28 cellular contexts compared by ENCODE assay signal in the genomic region with DNA sequence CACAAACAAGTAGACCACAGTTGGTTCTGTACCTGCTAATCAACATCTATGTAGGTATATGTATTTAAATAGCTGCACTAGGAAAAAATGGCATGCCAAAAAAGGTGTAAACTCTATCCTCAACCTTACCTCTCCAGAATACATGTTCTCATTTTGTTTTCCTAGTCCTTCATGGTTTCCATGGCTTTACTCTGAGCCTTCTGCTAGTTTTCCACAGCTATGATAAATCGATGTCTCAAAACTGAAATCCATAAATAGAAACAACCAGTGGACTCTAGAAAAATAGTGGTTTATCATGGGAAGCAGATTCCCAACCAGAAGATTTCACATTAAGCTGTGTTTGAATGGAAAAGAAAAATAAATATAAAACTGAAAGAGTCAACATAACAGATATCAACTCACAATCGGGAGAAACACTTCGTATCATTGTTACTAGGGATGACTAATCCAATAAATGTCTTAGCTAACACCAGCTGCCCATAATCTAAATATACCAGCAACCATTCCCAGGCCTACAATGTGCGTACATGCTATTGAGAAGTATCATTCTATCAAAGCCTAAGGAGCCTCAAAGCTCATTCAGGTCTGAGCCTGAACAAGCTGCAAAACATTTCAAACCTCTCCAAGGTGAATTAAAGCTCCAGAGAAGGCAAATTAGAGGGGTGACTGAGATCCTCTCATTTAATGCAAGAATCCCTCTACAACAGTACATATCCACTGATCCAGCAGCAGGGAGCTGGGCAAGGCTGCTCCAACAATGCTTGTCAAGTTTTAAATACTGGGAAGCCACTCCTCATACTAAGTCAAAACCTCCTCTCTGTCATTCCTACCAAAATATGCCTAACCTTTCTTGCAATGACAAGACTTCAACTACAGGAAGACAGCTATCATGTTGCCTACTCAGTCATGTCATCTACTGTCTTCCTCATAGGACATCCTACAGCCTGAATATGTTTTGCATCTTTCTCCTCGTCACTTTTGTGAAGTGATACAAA.
DNase-seq lines count a peak whose midpoint lies in the region; TF ChIP-seq lines count a peak whose summit lies in the region.
"Had no signal": no experiment of that assay in that cellular context is flagged by ENCODE, and none has a peak within 500 bp of the region (broad histone marks: within the 10 kb centered on the region; RNA-seq: fewer than 3 reads in every experiment).

No MANE protein-coding gene starts in this region.

- no peaks in the 10 kb centered on the region for H3K36me3 Mint-ChIP-seq in T-helper 2 cell treated with Interferon-gamma antibody and Interleukin-4, amounts not matched to agents 5 μg/mL and 100 μg/mL, for 36 hours (ENCODE audit: low read depth)
- H3K36me3 Mint-ChIP-seq: CD8-positive, alpha-beta memory T cell; stimulated activated memory B cell treated with anti-CD40 and anti-IgM and Interleukin-4, amounts not matched to agents 10 μg/mL and 1 μg/mL and 100 μg/mL, for 72 hours had no signal

- H3K4me2 ChIP-seq in smooth muscle cell: peak overlapping the region; percentile 53

- H3K9me3 ChIP-seq in smooth muscle cell (replicated peaks; ENCODE audit: low read depth): no peaks in the 10 kb centered on the region
- H3K9me3 ChIP-seq: esophagus squamous epithelium, spleen, testis, uterus had no signal

- H4K20me1 ChIP-seq in smooth muscle cell (ENCODE audit: low read depth): no peaks in the 10 kb centered on the region

- no peak overlapping the region for H3K27ac Mint-ChIP-seq in T-helper 2 cell treated with Interferon-gamma antibody and Interleukin-4, amounts not matched to agents 5 μg/mL and 100 μg/mL, for 36 hours
- H3K27ac Mint-ChIP-seq: activated naive CD4-positive, alpha-beta T cell treated with anti-CD3 and anti-CD28 coated beads for 36 hours; CD8-positive, alpha-beta memory T cell; stimulated activated memory B cell treated with anti-CD40 and anti-IgM and Interleukin-4, amounts not matched to agents 10 μg/mL and 1 μg/mL and 100 μg/mL, for 72 hours; T-helper 17 cell had no signal

- H3K36me3 ChIP-seq in smooth muscle cell (ENCODE audit: low read depth): no peaks in the 10 kb centered on the region
- H3K36me3 ChIP-seq in H7 (replicated peaks; ENCODE audit: control insufficient read depth, insufficient read depth, low read length): no peaks in the 10 kb centered on the region
- H3K36me3 ChIP-seq: esophagus squamous epithelium, spleen, uterus had no signal

- WGBS in smooth muscle cell (ENCODE audit: low lambda C conversion rate): 44% methylated on average over 5 of the region's 5 CpGs

- no peak overlapping the region for H3K4me3 Mint-ChIP-seq in T-helper 2 cell treated with Interferon-gamma antibody and Interleukin-4, amounts not matched to agents 5 μg/mL and 100 μg/mL, for 36 hours
- H3K4me3 Mint-ChIP-seq: activated naive CD4-positive, alpha-beta T cell treated with anti-CD3 and anti-CD28 coated beads for 36 hours; activated T-cell treated with anti-CD3 and anti-CD28 coated beads, Interleukin-2, amount 50 U/mL, for 4 hours; CD8-positive, alpha-beta memory T cell; stimulated activated memory B cell treated with anti-CD40 and anti-IgM and Interleukin-4, amounts not matched to agents 10 μg/mL and 1 μg/mL and 100 μg/mL, for 72 hours; T-helper 17 cell had no signal

- peak overlapping the region; percentile 13 for H3K9ac ChIP-seq in smooth muscle cell (ENCODE audit: low read depth)

- no peaks in the 10 kb centered on the region for H3K9me3 Mint-ChIP-seq in T-helper 2 cell treated with Interferon-gamma antibody and Interleukin-4, amounts not matched to agents 5 μg/mL and 100 μg/mL, for 36 hours
- H3K9me3 Mint-ChIP-seq: activated naive CD4-positive, alpha-beta T cell treated with anti-CD3 and anti-CD28 coated beads for 36 hours; activated T-cell treated with anti-CD3 and anti-CD28 coated beads, Interleukin-2, amount 50 U/mL, for 4 hours; CD8-positive, alpha-beta memory T cell; stimulated activated memory B cell treated with anti-CD40 and anti-IgM and Interleukin-4, amounts not matched to agents 10 μg/mL and 1 μg/mL and 100 μg/mL, for 72 hours had no signal

- H3K4me1 Mint-ChIP-seq in T-helper 2 cell treated with Interferon-gamma antibody and Interleukin-4, amounts not matched to agents 5 μg/mL and 100 μg/mL, for 36 hours (ENCODE audit: low read depth): no peaks in the 10 kb centered on the region
- H3K4me1 Mint-ChIP-seq: CD8-positive, alpha-beta memory T cell; stimulated activated memory B cell treated with anti-CD40 and anti-IgM and Interleukin-4, amounts not matched to agents 10 μg/mL and 1 μg/mL and 100 μg/mL, for 72 hours; T-helper 17 cell had no signal

- H3K79me2 ChIP-seq in smooth muscle cell (ENCODE audit: low read depth): no peaks in the 10 kb centered on the region

- TF ChIP-seq CTCF in astrocyte of the spinal cord (IDR thresholded peaks at IDR 0.05; ENCODE audit: low read depth, low read length) (no peak), smooth muscle cell (IDR thresholded peaks at IDR 0.05; ENCODE audit: borderline replicate concordance, insufficient read depth, poor library complexity, severe bottlenecking) (no peak)

- H3K27me3 ChIP-seq in smooth muscle cell (ENCODE audit: low read depth) (no peaks in the 10 kb centered on the region), H7 (ENCODE audit: control insufficient read depth, insufficient read depth, low read length) (no peaks in the 10 kb centered on the region)
- H3K27me3 ChIP-seq: esophagus squamous epithelium, spleen, testis, uterus had no signal

- in situ Hi-C loops in astrocyte of the spinal cord (cut with HindIII; ENCODE audit: low sequenced_read_pairs): no loop called here

- H2AFZ ChIP-seq in smooth muscle cell (ENCODE audit: low read depth): no peak overlapping the region

- H3K4me3 ChIP-seq in astrocyte of the spinal cord (ENCODE audit: low read depth, low read length): no peak overlapping the region
- no peak overlapping the region for H3K4me3 ChIP-seq in smooth muscle cell
- H3K4me3 ChIP-seq in H7 (ENCODE audit: insufficient read depth, low read depth, low read length): no peak overlapping the region
- H3K4me3 ChIP-seq: coronary artery, esophagus squamous epithelium, SK-N-MC, spleen, testis, uterus had no signal

- H3K27ac ChIP-seq in smooth muscle cell (ENCODE audit: low read depth): peak overlapping the region; percentile 66
- H3K27ac ChIP-seq: coronary artery, esophagus squamous epithelium, RWPE1, SK-N-MC, spleen, testis, uterus had no signal

- no peaks in the 10 kb centered on the region for H3K27me3 Mint-ChIP-seq in T-helper 2 cell treated with Interferon-gamma antibody and Interleukin-4, amounts not matched to agents 5 μg/mL and 100 μg/mL, for 36 hours (ENCODE audit: low read depth)

- H3K4me1 ChIP-seq in smooth muscle cell (ENCODE audit: low read depth): peaks cover 9% of the 10 kb centered on the region
- H3K4me1 ChIP-seq: uterus had no signal

- DNase-seq in NCI-H345 (lab: John Stamatoyannopoulos, UW): peak; percentile 15
- no peak for DNase-seq in NCI-H345 treated with DMSO at 0.1 percent for 48 hours (lab: John Stamatoyannopoulos, UW; ENCODE audit: unreplicated experiment)
- peak; percentile 28 for DNase-seq in astrocyte of the spinal cord (ENCODE audit: low read depth, low spot score)
- DNase-seq in iris pigment epithelial cell (ENCODE audit: low read depth): peak; percentile 56
- no peak for DNase-seq in smooth muscle cell (lab: John Stamatoyannopoulos, UW; ENCODE audit: unreplicated experiment)
- no peak for DNase-seq in H7
- DNase-seq in T-helper 2 cell treated with Interferon-gamma antibody and Interleukin-4, amounts not matched to agents 5 μg/mL and 100 μg/mL, for 36 hours (ENCODE audit: low spot score): no peak
- no peak for DNase-seq in NCI-H510A (lab: John Stamatoyannopoulos, UW)
- DNase-seq: activated CD4-positive, alpha-beta T cell treated with anti-CD3 and anti-CD28 coated beads for 4 hours; activated naive CD4-positive, alpha-beta T cell treated with anti-CD3 and anti-CD28 coated beads for 36 hours; activated T-cell treated with anti-CD3 and anti-CD28 coated beads, Interleukin-2, amount 50 U/mL, for 4 hours; AML-193; CD8-positive, alpha-beta memory T cell; esophagus squamous epithelium; Kasumi-1; kidney glomerular epithelial cell; NCI-H1092; NCI-H2107; NCI-H526 treated with DMSO at 0.1 percent for 48 hours; spleen; stimulated activated CD4-positive, alpha-beta T cell treated with anti-CD3 and anti-CD28 coated beads, Interleukin-2, amount 100 ng/mL, for 48 hours; T-helper 17 cell; testis; uterus had no signal

- no peaks in the 10 kb centered on the region for H3F3A ChIP-seq in smooth muscle cell (ENCODE audit: low read depth)

Comparison
In these comparisons a context has a peak if more than half of its experiments do, and no peak if none do; other contexts are left out.
1. DNase-seq: peak in NCI-H345 (single experiment), astrocyte of the spinal cord (single experiment) and iris pigment epithelial cell (single experiment); none in NCI-H345 treated with DMSO at 0.1 percent for 48 hours (single experiment), smooth muscle cell (single experiment), H7 (single experiment), T-helper 2 cell treated with Interferon-gamma antibody and Interleukin-4, amounts not matched to agents 5 μg/mL and 100 μg/mL, for 36 hours (single experiment) and NCI-H510A (single experiment).